Comparison of ENCODE assay signal across 1 cellular context in genomic region chr10:22003111-22003963, GRCh38.
TF ChIP-seq lines count a peak whose summit lies in the region.

Gene DNAJC1 (minus strand): TSS chr10:22003730. CDS start chr10:22003434, 296 bp downstream.

TF ChIP-seq in K562, 482 proteins besides CTCF, POLR2A, EP300 and RAD21 (continued from another document and continues in another):
- peak; percentile 45 for TF ChIP-seq AFF4 (CRISPR knock-in tag; IDR thresholded peaks at IDR 0.05)
- peak; percentile 77 for TF ChIP-seq GABPB1 (CRISPR knock-in tag; IDR thresholded peaks at IDR 0.05)
- TF ChIP-seq ZNF24 (IDR thresholded peaks at IDR 0.05): no peak
- no peak for TF ChIP-seq HMG20B (CRISPR knock-in tag; IDR thresholded peaks at IDR 0.05)
- no peak for TF ChIP-seq MCM2 (IDR thresholded peaks at IDR 0.05; ENCODE audit: low read depth)
- TF ChIP-seq ZNF165 (CRISPR knock-in tag; IDR thresholded peaks at IDR 0.05; ENCODE audit: borderline replicate concordance): no peak
- no peak for TF ChIP-seq SFPQ (IDR thresholded peaks at IDR 0.05; ENCODE audit: low read depth, low read length)
- TF ChIP-seq NR4A1 (CRISPR knock-in tag; IDR thresholded peaks at IDR 0.05): no peak
- TF ChIP-seq NR4A1 (tag; IDR thresholded peaks at IDR 0.05): no peak
- TF ChIP-seq MCM5 (IDR thresholded peaks at IDR 0.05; ENCODE audit: low read depth): no peak
- TF ChIP-seq DACH1 (IDR thresholded peaks at IDR 0.05; ENCODE audit: partially characterized antibody): peak; percentile 63
- TF ChIP-seq CCNT2 (IDR thresholded peaks at IDR 0.05; ENCODE audit: borderline replicate concordance, extremely low read depth, insufficient read length, low read depth, low read length): peak; percentile 80
- no peak for TF ChIP-seq NFE2L1 (tag; IDR thresholded peaks at IDR 0.05; ENCODE audit: borderline replicate concordance, low read depth)
- TF ChIP-seq NONO (IDR thresholded peaks at IDR 0.05; ENCODE audit: low read depth in 2 of 2, low read length in 1 of 2): peak; percentile 61 to 82; a peak in 3 of 4 replicates
- TF ChIP-seq HES1 (IDR thresholded peaks at IDR 0.05; ENCODE audit: low read depth): no peak
- no peak for TF ChIP-seq JUNB (CRISPR knock-in tag; conservative IDR thresholded peaks at IDR 0.05)
- TF ChIP-seq, protein P1, sequence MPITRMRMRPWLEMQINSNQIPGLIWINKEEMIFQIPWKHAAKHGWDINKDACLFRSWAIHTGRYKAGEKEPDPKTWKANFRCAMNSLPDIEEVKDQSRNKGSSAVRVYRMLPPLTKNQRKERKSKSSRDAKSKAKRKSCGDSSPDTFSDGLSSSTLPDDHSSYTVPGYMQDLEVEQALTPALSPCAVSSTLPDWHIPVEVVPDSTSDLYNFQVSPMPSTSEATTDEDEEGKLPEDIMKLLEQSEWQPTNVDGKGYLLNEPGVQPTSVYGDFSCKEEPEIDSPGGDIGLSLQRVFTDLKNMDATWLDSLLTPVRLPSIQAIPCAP (CRISPR knock-in tag; IDR thresholded peaks at IDR 0.05; ENCODE audit: borderline replicate concordance): no peak
- TF ChIP-seq CHD1 (IDR thresholded peaks at IDR 0.05; ENCODE audit: low read length): peak; percentile 42
- TF ChIP-seq ZFP30 (CRISPR knock-in tag; IDR thresholded peaks at IDR 0.05; ENCODE audit: borderline replicate concordance): no peak
- peak; percentile 93 for TF ChIP-seq POLR2G (IDR thresholded peaks at IDR 0.05; ENCODE audit: low read depth, low read length)
- peak; percentile 59; the same call in 1 of the 2 replicates for TF ChIP-seq HDAC2 (IDR thresholded peaks at IDR 0.05)
- peak; percentile 69; the same call in 1 of the 2 replicates for TF ChIP-seq GATAD2B (IDR thresholded peaks at IDR 0.05; ENCODE audit: borderline replicate concordance)
- 0 out of 2 replicates have a peak, but pooled peaks have one; percentile 17 for TF ChIP-seq STAG1 (CRISPR knock-in tag; IDR thresholded peaks at IDR 0.05; ENCODE audit: borderline replicate concordance)
- no peak for TF ChIP-seq TEAD2 (tag; IDR thresholded peaks at IDR 0.05)
- TF ChIP-seq EHMT2 (IDR thresholded peaks at IDR 0.05): no peak
- no peak for TF ChIP-seq SMAD1 (IDR thresholded peaks at IDR 0.05; ENCODE audit: low read depth, low read length, partially characterized antibody)
- TF ChIP-seq NCOA4 (IDR thresholded peaks at IDR 0.05; ENCODE audit: partially characterized antibody): no peak
- no peak for TF ChIP-seq RERE (CRISPR knock-in tag; IDR thresholded peaks at IDR 0.05; ENCODE audit: borderline replicate concordance)
- no peak for TF ChIP-seq ZNF133 (CRISPR knock-in tag; IDR thresholded peaks at IDR 0.05)
- TF ChIP-seq ZKSCAN8 (CRISPR knock-in tag; IDR thresholded peaks at IDR 0.05): no peak
- no peak for TF ChIP-seq TSC22D4 (tag; IDR thresholded peaks at IDR 0.05)
- no peak for TF ChIP-seq SMC3 (conservative IDR thresholded peaks at IDR 0.05; ENCODE audit: insufficient read depth, low read depth, low read length)
- TF ChIP-seq AFF1 (IDR thresholded peaks at IDR 0.05; ENCODE audit: low read depth in 1 of 2, partially characterized antibody in 2 of 2): no peak
- TF ChIP-seq PCBP2 (IDR thresholded peaks at IDR 0.05; ENCODE audit: low read depth, low read length, poor library complexity, severe bottlenecking): no peak
- no peak; the same call in 1 of the 2 replicates for TF ChIP-seq DPF2 (IDR thresholded peaks at IDR 0.05)
- TF ChIP-seq PRPF4 (IDR thresholded peaks at IDR 0.05; ENCODE audit: insufficient read depth, low read depth, low read length, poor library complexity, severe bottlenecking): no peak
- TF ChIP-seq, protein P2, sequence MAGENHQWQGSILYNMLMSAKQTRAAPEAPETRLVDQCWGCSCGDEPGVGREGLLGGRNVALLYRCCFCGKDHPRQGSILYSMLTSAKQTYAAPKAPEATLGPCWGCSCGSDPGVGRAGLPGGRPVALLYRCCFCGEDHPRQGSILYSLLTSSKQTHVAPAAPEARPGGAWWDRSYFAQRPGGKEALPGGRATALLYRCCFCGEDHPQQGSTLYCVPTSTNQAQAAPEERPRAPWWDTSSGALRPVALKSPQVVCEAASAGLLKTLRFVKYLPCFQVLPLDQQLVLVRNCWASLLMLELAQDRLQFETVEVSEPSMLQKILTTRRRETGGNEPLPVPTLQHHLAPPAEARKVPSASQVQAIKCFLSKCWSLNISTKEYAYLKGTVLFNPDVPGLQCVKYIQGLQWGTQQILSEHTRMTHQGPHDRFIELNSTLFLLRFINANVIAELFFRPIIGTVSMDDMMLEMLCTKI (IDR thresholded peaks at IDR 0.05; ENCODE audit: partially characterized antibody): no peak
- no peak; the same call in 1 of the 2 replicates for TF ChIP-seq NFIC (IDR thresholded peaks at IDR 0.05)
- no peak for TF ChIP-seq ZNF668 (CRISPR knock-in tag; IDR thresholded peaks at IDR 0.05)
- TF ChIP-seq OTX1 (CRISPR knock-in tag; IDR thresholded peaks at IDR 0.05): no peak
- TF ChIP-seq MCM3 (IDR thresholded peaks at IDR 0.05): no peak
- TF ChIP-seq CLOCK (CRISPR knock-in tag; IDR thresholded peaks at IDR 0.05; ENCODE audit: borderline replicate concordance): no peak
- TF ChIP-seq ZNF699 (CRISPR knock-in tag; IDR thresholded peaks at IDR 0.05; ENCODE audit: insufficient replicate concordance): no peak
- TF ChIP-seq GTF2F1 (IDR thresholded peaks at IDR 0.05; ENCODE audit: low read depth, low read length): no peak
- TF ChIP-seq ZNF239 (CRISPR knock-in tag; IDR thresholded peaks at IDR 0.05): no peak
